In genomic region chrX:26649534-26649933, GRCh38 we compare ENCODE assay signal across 10 cellular contexts.
DNase-seq lines count a peak whose midpoint lies in the region; ATAC-seq and FAIRE-seq lines count a peak whose summit lies in the region.
"Had no signal": no experiment of that assay in that cellular context is flagged by ENCODE, and none has a peak within 500 bp of the region (broad histone marks: within the 10 kb centered on the region; RNA-seq: fewer than 3 reads in every experiment).

No MANE protein-coding gene starts in this region.

- WGBS in iPS DF 6.9 (ENCODE audit: insufficient coverage, insufficient read length) = no CpG with 5 or more reads among the region's 7 CpGs

- H3K36me3 ChIP-seq in H7 (replicated peaks; ENCODE audit: control insufficient read depth, insufficient read depth, low read length) (no peaks in the 10 kb centered on the region), iPS DF 6.9 (ENCODE audit: control insufficient read depth, insufficient read depth, low read length) (no peaks in the 10 kb centered on the region)
- H3K36me3 ChIP-seq: thoracic aorta had no signal

- H3K27me3 ChIP-seq in H7 (ENCODE audit: control insufficient read depth, insufficient read depth, low read length) (no peaks in the 10 kb centered on the region), iPS DF 6.9 (ENCODE audit: control insufficient read depth, insufficient read depth, low read length) (no peaks in the 10 kb centered on the region)

- peaks cover 6% of the 10 kb centered on the region for H3K9me3 Mint-ChIP-seq in stimulated activated effector memory CD8-positive, alpha-beta T cell treated with anti-CD3 and anti-CD28 coated beads, Interleukin-12 subunit alpha, Interleukin-12 subunit beta, amount 100 ng/mL, for 72 hours
- H3K9me3 Mint-ChIP-seq in natural killer cell treated with Interleukin-12 subunit alpha and Interleukin-12 subunit beta and Interleukin-15 and Interleukin-18, amount 100 ng/mL, for 72 hours = no peaks in the 10 kb centered on the region

- no peaks in the 10 kb centered on the region for H3K9me3 ChIP-seq in iPS DF 6.9 (ENCODE audit: control insufficient read depth, insufficient read depth, low read length)
- H3K9me3 ChIP-seq: thoracic aorta had no signal

- no peaks in the 10 kb centered on the region for H3K4me1 Mint-ChIP-seq in stimulated activated effector memory CD8-positive, alpha-beta T cell treated with anti-CD3 and anti-CD28 coated beads, Interleukin-12 subunit alpha, Interleukin-12 subunit beta, amount 100 ng/mL, for 72 hours
- H3K4me1 Mint-ChIP-seq in natural killer cell treated with Interleukin-12 subunit alpha and Interleukin-12 subunit beta and Interleukin-15 and Interleukin-18, amount 100 ng/mL, for 72 hours (ENCODE audit: low read depth in 2 of 2) = no peaks in the 10 kb centered on the region
- H3K4me1 Mint-ChIP-seq: naive B cell had no signal

- no peaks in the 10 kb centered on the region for H3K4me1 ChIP-seq in iPS DF 6.9 (ENCODE audit: control insufficient read depth, insufficient read depth, low read length)

- H3K27ac Mint-ChIP-seq in stimulated activated effector memory CD8-positive, alpha-beta T cell treated with anti-CD3 and anti-CD28 coated beads, Interleukin-12 subunit alpha, Interleukin-12 subunit beta, amount 100 ng/mL, for 72 hours = no peak overlapping the region
- no peak overlapping the region for H3K27ac Mint-ChIP-seq in natural killer cell treated with Interleukin-12 subunit alpha and Interleukin-12 subunit beta and Interleukin-15 and Interleukin-18, amount 100 ng/mL, for 72 hours
- H3K27ac Mint-ChIP-seq: naive B cell had no signal

- no peak overlapping the region for H3K27ac ChIP-seq in iPS DF 6.9 (ENCODE audit: low read length)
- H3K27ac ChIP-seq: thoracic aorta had no signal

- no peak overlapping the region for H3K4me3 ChIP-seq in H7 (ENCODE audit: insufficient read depth, low read depth, low read length)
- H3K4me3 ChIP-seq in iPS DF 6.9 (ENCODE audit: low read length) = no peak overlapping the region
- H3K4me3 ChIP-seq: thoracic aorta had no signal

- ATAC-seq in stimulated activated effector memory CD8-positive, alpha-beta T cell treated with anti-CD3 and anti-CD28 coated beads, Interleukin-12 subunit alpha, Interleukin-12 subunit beta, amount 100 ng/mL, for 72 hours = no peak
- ATAC-seq in natural killer cell treated with Interleukin-12 subunit alpha and Interleukin-12 subunit beta and Interleukin-15 and Interleukin-18, amount 100 ng/mL, for 72 hours = no peak
- no peak for ATAC-seq in GM19397 (IDR thresholded peaks at IDR 0.05; ENCODE audit: unreplicated experiment)
- no peak for ATAC-seq in GM21825 (IDR thresholded peaks at IDR 0.05; ENCODE audit: unreplicated experiment)

- H3K4me3 Mint-ChIP-seq in stimulated activated effector memory CD8-positive, alpha-beta T cell treated with anti-CD3 and anti-CD28 coated beads, Interleukin-12 subunit alpha, Interleukin-12 subunit beta, amount 100 ng/mL, for 72 hours = no peak overlapping the region
- no peak overlapping the region for H3K4me3 Mint-ChIP-seq in natural killer cell treated with Interleukin-12 subunit alpha and Interleukin-12 subunit beta and Interleukin-15 and Interleukin-18, amount 100 ng/mL, for 72 hours
- H3K4me3 Mint-ChIP-seq: naive B cell had no signal

- peak; percentile 11 for DNase-seq in D341Med (ENCODE audit: low spot score)
- DNase-seq in H7 = peak; percentile 16
- DNase-seq in RCC 7860 (ENCODE audit: low spot score) = peak; percentile 6
- DNase-seq in iPS DF 6.9 (ENCODE audit: low read depth, low spot score) = peak; percentile 7
- no peak for DNase-seq in stimulated activated effector memory CD8-positive, alpha-beta T cell treated with anti-CD3 and anti-CD28 coated beads, Interleukin-12 subunit alpha, Interleukin-12 subunit beta, amount 100 ng/mL, for 72 hours (ENCODE audit: low spot score in 2 of 2)
- DNase-seq in natural killer cell treated with Interleukin-12 subunit alpha and Interleukin-12 subunit beta and Interleukin-15 and Interleukin-18, amount 100 ng/mL, for 72 hours (ENCODE audit: low spot score) = no peak
- DNase-seq: naive B cell had no signal

- FAIRE-seq in RCC 7860 (lab: Jason Lieb, UNC) = no peak

- no peaks in the 10 kb centered on the region for H3K36me3 Mint-ChIP-seq in stimulated activated effector memory CD8-positive, alpha-beta T cell treated with anti-CD3 and anti-CD28 coated beads, Interleukin-12 subunit alpha, Interleukin-12 subunit beta, amount 100 ng/mL, for 72 hours
- H3K36me3 Mint-ChIP-seq in natural killer cell treated with Interleukin-12 subunit alpha and Interleukin-12 subunit beta and Interleukin-15 and Interleukin-18, amount 100 ng/mL, for 72 hours = no peaks in the 10 kb centered on the region
- H3K36me3 Mint-ChIP-seq: naive B cell had no signal

- H3K27me3 Mint-ChIP-seq in natural killer cell treated with Interleukin-12 subunit alpha and Interleukin-12 subunit beta and Interleukin-15 and Interleukin-18, amount 100 ng/mL, for 72 hours = no peaks in the 10 kb centered on the region
- H3K27me3 Mint-ChIP-seq: naive B cell had no signal

Comparison
In these comparisons a context has a peak if more than half of its experiments do, and no peak if none do; other contexts are left out.
1. DNase-seq: peak in D341Med (single experiment), H7 (single experiment), RCC 7860 (single experiment) and iPS DF 6.9 (single experiment); none in stimulated activated effector memory CD8-positive, alpha-beta T cell treated with anti-CD3 and anti-CD28 coated beads, Interleukin-12 subunit alpha, Interleukin-12 subunit beta, amount 100 ng/mL, for 72 hours (0 of 2) and natural killer cell treated with Interleukin-12 subunit alpha and Interleukin-12 subunit beta and Interleukin-15 and Interleukin-18, amount 100 ng/mL, for 72 hours (single experiment).